ENCODE assay signal across 21 cellular contexts in genomic region chr20:10438217-10438616, GRCh38.
"Had no signal": no experiment of that assay in that cellular context is flagged by ENCODE, and none has a peak within 500 bp of the region (broad histone marks: within the 10 kb centered on the region; RNA-seq: fewer than 3 reads in every experiment).

No MANE protein-coding gene starts in this region.

- H3K27me3 Mint-ChIP-seq: activated T-cell treated with anti-CD3 and anti-CD28 coated beads, Interleukin-2, amount 50 U/mL, for 24 hours; naive thymus-derived CD8-positive, alpha-beta T cell; stimulated activated naive B cell treated with anti-CD40 and anti-IgM and Interleukin-4, amounts not matched to agents 10 μg/mL and 1 μg/mL and 100 μg/mL, for 72 hours; T-cell had no signal

- H3K4me3 Mint-ChIP-seq: activated naive CD4-positive, alpha-beta T cell treated with anti-CD3 and anti-CD28 coated beads for 36 hours; activated T-cell treated with anti-CD3 and anti-CD28 coated beads, Interleukin-2, amount 50 U/mL, for 24 hours; naive thymus-derived CD8-positive, alpha-beta T cell; stimulated activated naive B cell treated with anti-CD40 and anti-IgM and Interleukin-4, amounts not matched to agents 10 μg/mL and 1 μg/mL and 100 μg/mL, for 72 hours; T-cell had no signal

- DNase-seq: activated CD8-positive, alpha-beta memory T cell treated with anti-CD3 and anti-CD28 coated beads, Interleukin-2, amount 50 U/mL, for 48 hours; activated effector memory CD4-positive, alpha-beta T cell treated with anti-CD3 and anti-CD28 coated beads, Interleukin-2, amount 50 U/mL, for 16 hours; activated naive CD4-positive, alpha-beta T cell treated with anti-CD3 and anti-CD28 coated beads for 36 hours; activated T-cell treated with anti-CD3 and anti-CD28 coated beads, Interleukin-2, amount 50 U/mL, for 24 hours; adrenal gland; aorta; body of pancreas; cerebellar nuclear complex; colonic mucosa; effector CD8-positive, alpha-beta T cell; left lung; lower lobe of right lung; mesenchymal stem cell; naive thymus-derived CD8-positive, alpha-beta T cell; right cardiac atrium; stimulated activated CD4-positive, alpha-beta T cell treated with anti-CD3 and anti-CD28 coated beads, Interleukin-15, amount 100 ng/mL, for 24 hours; stimulated activated CD4-positive, alpha-beta T cell treated with anti-CD3 and anti-CD28 coated beads, Interleukin-2, amount 100 ng/mL, for 24 hours; stimulated activated naive B cell treated with anti-CD40 and anti-IgM and Interleukin-4, amounts not matched to agents 10 μg/mL and 1 μg/mL and 100 μg/mL, for 72 hours; T-cell; WERI-Rb-1 had no signal

- ATAC-seq: activated CD4-positive, CD25-positive, alpha-beta regulatory T cell treated with anti-CD3 and anti-CD28 coated beads, Interleukin-2, amount 50 U/mL, for 24 hours; body of pancreas; left lung; lower lobe of right lung; naive thymus-derived CD8-positive, alpha-beta T cell; right cardiac atrium; stimulated activated naive B cell treated with anti-CD40 and anti-IgM and Interleukin-4, amounts not matched to agents 10 μg/mL and 1 μg/mL and 100 μg/mL, for 72 hours; T-cell had no signal

- H3K9me3 Mint-ChIP-seq: activated naive CD4-positive, alpha-beta T cell treated with anti-CD3 and anti-CD28 coated beads for 36 hours; activated T-cell treated with anti-CD3 and anti-CD28 coated beads, Interleukin-2, amount 50 U/mL, for 24 hours; stimulated activated naive B cell treated with anti-CD40 and anti-IgM and Interleukin-4, amounts not matched to agents 10 μg/mL and 1 μg/mL and 100 μg/mL, for 72 hours; T-cell had no signal

- H3K27ac Mint-ChIP-seq: activated naive CD4-positive, alpha-beta T cell treated with anti-CD3 and anti-CD28 coated beads for 36 hours; activated T-cell treated with anti-CD3 and anti-CD28 coated beads, Interleukin-2, amount 50 U/mL, for 24 hours; stimulated activated naive B cell treated with anti-CD40 and anti-IgM and Interleukin-4, amounts not matched to agents 10 μg/mL and 1 μg/mL and 100 μg/mL, for 72 hours had no signal
